ENCODE assay signal across 9 cellular contexts in the genomic region with DNA sequence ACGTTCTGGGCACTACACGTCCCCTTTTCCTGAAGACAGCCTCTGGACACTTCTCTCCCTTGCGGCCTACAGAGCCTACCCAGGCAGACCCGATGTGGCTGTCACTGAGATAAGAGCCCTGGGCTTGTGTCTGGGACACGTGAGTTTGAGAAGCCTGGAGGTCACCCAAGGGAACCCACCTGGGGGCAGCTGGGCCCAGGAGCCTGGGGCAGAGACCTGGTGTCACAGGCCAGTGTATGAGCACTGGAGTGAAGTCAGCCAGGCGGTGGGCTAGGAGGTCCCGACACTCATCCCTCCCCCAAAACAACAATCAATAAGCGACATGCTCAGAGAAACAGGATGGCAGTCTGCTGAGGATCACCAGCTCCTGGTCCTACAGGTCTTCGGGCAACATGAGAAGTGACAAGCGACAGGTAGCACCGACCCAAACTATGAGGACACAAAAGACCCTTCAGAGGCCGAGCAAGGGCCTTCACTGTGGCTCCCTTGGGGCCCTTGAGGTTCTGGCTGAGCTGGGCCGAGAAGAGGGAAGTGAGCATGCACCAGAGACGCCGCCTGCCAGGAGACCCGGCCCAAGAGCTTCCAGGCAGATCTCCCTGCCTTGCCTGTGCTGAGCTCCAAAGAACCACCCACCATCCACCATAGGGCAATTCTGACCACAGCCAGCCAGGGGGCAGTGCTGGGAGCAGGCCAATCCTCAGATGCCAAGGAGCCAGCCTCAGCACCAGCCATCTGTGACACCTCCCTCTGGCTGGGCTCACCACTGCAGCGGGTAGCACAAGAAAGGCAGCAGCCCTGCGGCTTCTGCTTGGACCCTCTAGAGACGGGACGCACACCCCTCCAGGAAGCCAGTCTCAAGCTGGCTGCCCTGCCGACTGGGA. TPM values are rescaled to one million over a fixed set of nuclear protein-coding genes. Genes with fewer than 3 reads are reported as not detected.
DNase-seq lines count a peak whose midpoint lies in the region; ATAC-seq and TF ChIP-seq lines count a peak whose summit lies in the region.
"Had no signal": no experiment of that assay in that cellular context is flagged by ENCODE, and none has a peak within 500 bp of the region (broad histone marks: within the 10 kb centered on the region; RNA-seq: fewer than 3 reads in every experiment).

No MANE protein-coding gene starts in this region.

- H3K27ac ChIP-seq in HL-60 (replicated peaks) = no peak overlapping the region

- no peak overlapping the region for H3K4me3 ChIP-seq in HL-60 (replicated peaks; ENCODE audit: insufficient read depth, low read length)
- no peak overlapping the region for H3K4me3 ChIP-seq in WI38 (ENCODE audit: low read depth, low read length)

- peak; percentile 32 for ATAC-seq in left lobe of liver

- H3K27me3 ChIP-seq in HL-60 (ENCODE audit: insufficient read depth, poor library complexity, severe bottlenecking) = peaks cover 9% of the 10 kb centered on the region

- DNase-seq in NCI-H2227 (lab: John Stamatoyannopoulos, UW; ENCODE audit: unreplicated experiment) = peak; percentile 9
- DNase-seq in NCI-H2227 treated with DMSO at 0.1 percent for 48 hours (lab: John Stamatoyannopoulos, UW) = no peak
- DNase-seq in HL-60 (ENCODE audit: low read depth in 1 of 2, low spot score in 1 of 2) = peak; percentile 18 to 50
- DNase-seq in left lobe of liver (ENCODE audit: low spot score) = no peak
- DNase-seq in KG1 (lab: John Stamatoyannopoulos, UW) = no peak
- no peak for DNase-seq in effector CD8-positive, alpha-beta T cell (lab: John Stamatoyannopoulos, UW)
- DNase-seq in NCI-H187 (lab: John Stamatoyannopoulos, UW) = no peak

- TF ChIP-seq CTCF in HL-60 (IDR thresholded peaks at IDR 0.05; ENCODE audit: insufficient read depth, low read length) = peak; percentile 59
- peak; percentile 27; the same call in 1 of the 2 replicates for TF ChIP-seq CTCF in WI38 (IDR thresholded peaks at IDR 0.05; ENCODE audit: low read depth, low read length)

RNA-seq across cellular contexts. Expression of gene DUSP9, which starts 11.0 kb away (rescaled TPM):
- total RNA-seq in left lobe of liver = 0.60 TPM

RNA-seq across cellular contexts. Expression of gene CCNQ, which starts 37.1 kb away (rescaled TPM):
- 8.7 TPM for total RNA-seq in left lobe of liver

RNA-seq across cellular contexts. Expression of gene PNCK, which starts 37.6 kb away (rescaled TPM):
- total RNA-seq in left lobe of liver = not detected
- total RNA-seq: Caco-2 had no signal

RNA-seq across cellular contexts. Expression of gene SLC6A8, which starts 51.7 kb away (rescaled TPM):
- total RNA-seq in left lobe of liver = 3.2 TPM

Comparison
In these comparisons a context has a peak if more than half of its experiments do, and no peak if none do; other contexts are left out.
1. DNase-seq: peak in NCI-H2227 (single experiment) and HL-60 (2 of 2); none in NCI-H2227 treated with DMSO at 0.1 percent for 48 hours (single experiment), left lobe of liver (single experiment), KG1 (single experiment), effector CD8-positive, alpha-beta T cell (single experiment) and NCI-H187 (0 of 2).